ENCODE assay signal across 8 cellular contexts in the genomic region with DNA sequence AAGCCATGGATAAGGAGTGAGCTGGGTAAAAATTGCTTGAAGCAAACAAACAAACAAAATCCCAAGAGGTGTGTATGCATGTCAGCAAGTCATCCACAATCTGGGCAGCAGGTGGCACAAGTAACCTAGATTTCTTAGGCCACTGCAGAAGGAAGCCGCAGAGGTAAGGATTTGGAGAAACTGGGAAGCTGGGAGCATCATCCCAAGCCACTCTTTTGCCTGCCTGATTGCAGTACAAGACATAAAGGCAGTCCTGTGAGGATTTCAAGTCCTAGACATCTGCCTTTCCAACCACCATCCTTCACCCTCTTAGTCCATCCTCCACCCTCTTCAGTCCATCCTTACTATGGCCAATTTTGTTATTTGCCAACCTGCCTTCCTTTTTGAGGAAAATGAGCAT.
DNase-seq lines count a peak whose midpoint lies in the region; ATAC-seq and TF ChIP-seq lines count a peak whose summit lies in the region.

No MANE protein-coding gene starts in this region.

- no peak overlapping the region for H3K27ac Mint-ChIP-seq in activated CD4-positive, alpha-beta T cell treated with anti-CD3 and anti-CD28 coated beads, Interleukin-2, amount 10 ng/mL, durations not matched to agents 7 days and 5 days

- H3K4me3 ChIP-seq in AG04449 (ENCODE audit: low read depth, low read length): no peak overlapping the region
- H3K4me3 ChIP-seq in GM12864 (ENCODE audit: low read depth, low read length): no peak overlapping the region
- H3K4me3 ChIP-seq in gastroesophageal sphincter: no peak overlapping the region
- no peak overlapping the region for H3K4me3 ChIP-seq in prostate gland

- POLR2A ChIA-PET in AG04449 (lab: Yijun Ruan, JAX): interaction anchor here (1.9 kb wide), 1 partner anchor 128 kb away, joined by 7 read pairs; no protein-coding TSS in a partner anchor
- POLR2A ChIA-PET in activated CD4-positive, alpha-beta T cell treated with anti-CD3 and anti-CD28 coated beads, Interleukin-2, amount 10 ng/mL, durations not matched to agents 7 days and 5 days (lab: Charles Lee): no interaction called here

- H3K27me3 ChIP-seq in gastroesophageal sphincter (no peaks in the 10 kb centered on the region), prostate gland (replicated peaks; ENCODE audit: insufficient read depth) (no peaks in the 10 kb centered on the region)

- H3K9me3 Mint-ChIP-seq in activated CD4-positive, alpha-beta T cell treated with anti-CD3 and anti-CD28 coated beads, Interleukin-2, amount 10 ng/mL, durations not matched to agents 7 days and 5 days: no peaks in the 10 kb centered on the region

- CTCF ChIA-PET in AG04449 (lab: Yijun Ruan, JAX): interaction anchor here (0.8 to 13.5 kb wide), 47 partner anchors 9 to 1039 kb away, joined by 3 to 329 read pairs (median 5); no protein-coding TSS in a partner anchor
- CTCF ChIA-PET in activated CD4-positive, alpha-beta T cell treated with anti-CD3 and anti-CD28 coated beads, Interleukin-2, amount 10 ng/mL, durations not matched to agents 7 days and 5 days (lab: Charles Lee): interaction anchor here (0.8 to 1.5 kb wide), 5 partner anchors 18 to 177 kb away, joined by 3 to 5 read pairs (median 3); no protein-coding TSS in a partner anchor

- H3K36me3 ChIP-seq in gastroesophageal sphincter: no peaks in the 10 kb centered on the region
- no peaks in the 10 kb centered on the region for H3K36me3 ChIP-seq in prostate gland

- no peak overlapping the region for H3K4me3 Mint-ChIP-seq in activated CD4-positive, alpha-beta T cell treated with anti-CD3 and anti-CD28 coated beads, Interleukin-2, amount 10 ng/mL, durations not matched to agents 7 days and 5 days

- peak; percentile 55 for ATAC-seq in gastroesophageal sphincter
- no peak for ATAC-seq in HG03565 (IDR thresholded peaks at IDR 0.05; ENCODE audit: unreplicated experiment)
- ATAC-seq in GM19397 (IDR thresholded peaks at IDR 0.05; ENCODE audit: unreplicated experiment): no peak

- intact Hi-C loops in prostate gland (cut with DNase I): loop anchor here (2.0 to 10.0 kb wide), 2 partner anchors 134 to 254 kb away; a partner anchor contains a TSS

- H3K27ac ChIP-seq in gastroesophageal sphincter (no peak overlapping the region), prostate gland (no peak overlapping the region)

- TF ChIP-seq POLR2A in gastroesophageal sphincter (IDR thresholded peaks at IDR 0.05): no peak
- no peak for TF ChIP-seq POLR2A in prostate gland (IDR thresholded peaks at IDR 0.05)

- H3K9me3 ChIP-seq in gastroesophageal sphincter (no peaks in the 10 kb centered on the region), prostate gland (no peaks in the 10 kb centered on the region)

- WGBS in gastroesophageal sphincter (ENCODE audit: low coverage in 1 of 2), 2 donors: 0% methylated on average over 1 of the region's 1 CpG; no CpG with 5 or more reads in 1 of the 2 donors
- WGBS in prostate gland: 12% methylated on average over 1 of the region's 1 CpG

- TF ChIP-seq CTCF in AG04449 (IDR thresholded peaks at IDR 0.05; ENCODE audit: insufficient read depth, low read length, missing control alignments): peak; percentile 63
- peak; percentile 48 for TF ChIP-seq CTCF in GM12864 (IDR thresholded peaks at IDR 0.05; ENCODE audit: low read depth, low read length, missing control alignments)
- TF ChIP-seq CTCF in gastroesophageal sphincter (IDR thresholded peaks at IDR 0.05): peak; percentile 46 to 78 (median 70)
- peak; percentile 47 to 85 (median 67) for TF ChIP-seq CTCF in prostate gland (IDR thresholded peaks at IDR 0.05)

- H3K36me3 Mint-ChIP-seq in activated CD4-positive, alpha-beta T cell treated with anti-CD3 and anti-CD28 coated beads, Interleukin-2, amount 10 ng/mL, durations not matched to agents 7 days and 5 days (ENCODE audit: low read depth): no peaks in the 10 kb centered on the region

- H3K4me1 Mint-ChIP-seq in activated CD4-positive, alpha-beta T cell treated with anti-CD3 and anti-CD28 coated beads, Interleukin-2, amount 10 ng/mL, durations not matched to agents 7 days and 5 days: peaks cover 34% of the 10 kb centered on the region

- no peak for TF ChIP-seq EP300 in gastroesophageal sphincter (IDR thresholded peaks at IDR 0.05)

- DNase-seq in AG04449 (ENCODE audit: low read depth, low spot score) (peak; percentile 34), GM12864 (ENCODE audit: low read depth) (no peak), NCI-H2029 treated with DMSO at 0.1 percent for 48 hours (lab: John Stamatoyannopoulos, UW) (peak; percentile 47), prostate gland (ENCODE audit: low spot score) (peak; percentile 69)
- peak; percentile 28 for DNase-seq in activated CD4-positive, alpha-beta T cell treated with anti-CD3 and anti-CD28 coated beads, Interleukin-2, amount 10 ng/mL, durations not matched to agents 7 days and 5 days

- H3K4me1 ChIP-seq in gastroesophageal sphincter: peaks cover 0 to 18% (median 7%) of the 10 kb centered on the region in 3 donors
- no peaks in the 10 kb centered on the region for H3K4me1 ChIP-seq in prostate gland (replicated peaks)

- peaks cover 3% of the 10 kb centered on the region for H3K27me3 Mint-ChIP-seq in activated CD4-positive, alpha-beta T cell treated with anti-CD3 and anti-CD28 coated beads, Interleukin-2, amount 10 ng/mL, durations not matched to agents 7 days and 5 days
